1 cellular context compared by ENCODE assay signal in the genomic region with DNA sequence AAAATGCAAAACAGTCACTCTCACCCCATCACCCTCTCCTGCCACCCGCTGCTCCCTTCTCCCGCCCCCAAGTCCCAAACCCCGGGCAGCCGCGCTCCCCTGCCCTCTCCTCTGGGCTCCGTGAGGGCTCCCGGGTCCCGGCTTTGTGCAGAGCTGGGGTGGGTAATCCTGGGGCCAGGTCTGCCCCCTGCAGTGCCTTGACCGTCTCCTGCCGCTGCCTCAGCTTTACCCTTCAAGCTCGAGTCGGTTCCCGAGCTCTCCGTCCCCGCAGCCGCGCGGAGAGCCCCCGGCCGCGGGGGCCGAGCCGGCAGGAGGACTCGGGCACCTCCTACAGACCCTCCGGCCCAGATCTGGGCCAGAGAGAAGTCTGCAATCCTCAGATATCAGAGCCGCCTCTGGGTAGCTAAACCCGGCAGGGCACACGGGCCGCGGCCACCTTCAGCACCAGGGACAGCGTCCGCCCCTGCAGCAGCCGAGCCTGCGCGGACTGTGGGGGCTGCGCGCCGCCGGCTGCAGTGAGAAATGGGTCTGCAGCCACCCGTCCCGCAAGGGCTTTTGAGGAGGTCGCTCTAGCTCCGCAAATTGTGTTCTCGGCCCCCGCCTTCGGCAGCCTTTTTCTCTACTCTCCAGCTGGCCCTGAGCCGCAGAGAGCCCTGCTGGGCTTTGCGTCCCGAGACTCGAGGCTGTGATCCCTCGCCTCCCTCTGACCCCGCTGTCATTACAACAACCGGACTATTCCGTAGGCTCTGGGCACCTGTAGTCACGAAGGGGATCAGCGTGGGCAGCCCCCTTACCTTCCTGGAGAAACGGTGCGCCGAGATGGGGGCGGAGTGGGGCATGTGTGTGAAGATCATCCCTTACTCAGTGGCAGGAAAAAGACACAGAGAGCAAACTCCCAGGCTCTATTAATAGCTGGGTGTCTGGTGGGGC.
TF ChIP-seq lines count a peak whose summit lies in the region.

No MANE protein-coding gene starts in this region.

TF ChIP-seq in HEK293, 187 proteins besides CTCF, POLR2A, EP300 and RAD21 (continued from another document):
- TF ChIP-seq, protein P1, sequence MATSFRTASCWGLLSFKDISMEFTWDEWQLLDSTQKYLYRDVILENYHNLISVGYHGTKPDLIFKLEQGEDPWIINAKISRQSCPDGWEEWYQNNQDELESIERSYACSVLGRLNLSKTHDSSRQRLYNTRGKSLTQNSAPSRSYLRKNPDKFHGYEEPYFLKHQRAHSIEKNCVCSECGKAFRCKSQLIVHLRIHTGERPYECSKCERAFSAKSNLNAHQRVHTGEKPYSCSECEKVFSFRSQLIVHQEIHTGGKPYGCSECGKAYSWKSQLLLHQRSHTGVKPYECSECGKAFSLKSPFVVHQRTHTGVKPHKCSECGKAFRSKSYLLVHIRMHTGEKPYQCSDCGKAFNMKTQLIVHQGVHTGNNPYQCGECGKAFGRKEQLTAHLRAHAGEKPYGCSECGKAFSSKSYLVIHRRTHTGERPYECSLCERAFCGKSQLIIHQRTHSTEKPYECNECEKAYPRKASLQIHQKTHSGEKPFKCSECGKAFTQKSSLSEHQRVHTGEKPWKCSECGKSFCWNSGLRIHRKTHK (tag by site-specific recombination; IDR thresholded peaks at IDR 0.05) = no peak
- TF ChIP-seq, protein P2, sequence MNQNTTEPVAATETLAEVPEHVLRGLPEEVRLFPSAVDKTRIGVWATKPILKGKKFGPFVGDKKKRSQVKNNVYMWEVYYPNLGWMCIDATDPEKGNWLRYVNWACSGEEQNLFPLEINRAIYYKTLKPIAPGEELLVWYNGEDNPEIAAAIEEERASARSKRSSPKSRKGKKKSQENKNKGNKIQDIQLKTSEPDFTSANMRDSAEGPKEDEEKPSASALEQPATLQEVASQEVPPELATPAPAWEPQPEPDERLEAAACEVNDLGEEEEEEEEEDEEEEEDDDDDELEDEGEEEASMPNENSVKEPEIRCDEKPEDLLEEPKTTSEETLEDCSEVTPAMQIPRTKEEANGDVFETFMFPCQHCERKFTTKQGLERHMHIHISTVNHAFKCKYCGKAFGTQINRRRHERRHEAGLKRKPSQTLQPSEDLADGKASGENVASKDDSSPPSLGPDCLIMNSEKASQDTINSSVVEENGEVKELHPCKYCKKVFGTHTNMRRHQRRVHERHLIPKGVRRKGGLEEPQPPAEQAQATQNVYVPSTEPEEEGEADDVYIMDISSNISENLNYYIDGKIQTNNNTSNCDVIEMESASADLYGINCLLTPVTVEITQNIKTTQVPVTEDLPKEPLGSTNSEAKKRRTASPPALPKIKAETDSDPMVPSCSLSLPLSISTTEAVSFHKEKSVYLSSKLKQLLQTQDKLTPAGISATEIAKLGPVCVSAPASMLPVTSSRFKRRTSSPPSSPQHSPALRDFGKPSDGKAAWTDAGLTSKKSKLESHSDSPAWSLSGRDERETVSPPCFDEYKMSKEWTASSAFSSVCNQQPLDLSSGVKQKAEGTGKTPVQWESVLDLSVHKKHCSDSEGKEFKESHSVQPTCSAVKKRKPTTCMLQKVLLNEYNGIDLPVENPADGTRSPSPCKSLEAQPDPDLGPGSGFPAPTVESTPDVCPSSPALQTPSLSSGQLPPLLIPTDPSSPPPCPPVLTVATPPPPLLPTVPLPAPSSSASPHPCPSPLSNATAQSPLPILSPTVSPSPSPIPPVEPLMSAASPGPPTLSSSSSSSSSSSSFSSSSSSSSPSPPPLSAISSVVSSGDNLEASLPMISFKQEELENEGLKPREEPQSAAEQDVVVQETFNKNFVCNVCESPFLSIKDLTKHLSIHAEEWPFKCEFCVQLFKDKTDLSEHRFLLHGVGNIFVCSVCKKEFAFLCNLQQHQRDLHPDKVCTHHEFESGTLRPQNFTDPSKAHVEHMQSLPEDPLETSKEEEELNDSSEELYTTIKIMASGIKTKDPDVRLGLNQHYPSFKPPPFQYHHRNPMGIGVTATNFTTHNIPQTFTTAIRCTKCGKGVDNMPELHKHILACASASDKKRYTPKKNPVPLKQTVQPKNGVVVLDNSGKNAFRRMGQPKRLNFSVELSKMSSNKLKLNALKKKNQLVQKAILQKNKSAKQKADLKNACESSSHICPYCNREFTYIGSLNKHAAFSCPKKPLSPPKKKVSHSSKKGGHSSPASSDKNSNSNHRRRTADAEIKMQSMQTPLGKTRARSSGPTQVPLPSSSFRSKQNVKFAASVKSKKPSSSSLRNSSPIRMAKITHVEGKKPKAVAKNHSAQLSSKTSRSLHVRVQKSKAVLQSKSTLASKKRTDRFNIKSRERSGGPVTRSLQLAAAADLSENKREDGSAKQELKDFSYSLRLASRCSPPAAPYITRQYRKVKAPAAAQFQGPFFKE (tag by site-specific recombination; IDR thresholded peaks at IDR 0.05; ENCODE audit: borderline replicate concordance) = 0 out of 2 replicates have a peak, but pooled peaks have one; percentile 48
- TF ChIP-seq ZSCAN16 (tag by site-specific recombination; IDR thresholded peaks at IDR 0.05) = no peak
- no peak for TF ChIP-seq BCL11A (tag by site-specific recombination; IDR thresholded peaks at IDR 0.05; ENCODE audit: low read depth)
- TF ChIP-seq, protein P3, sequence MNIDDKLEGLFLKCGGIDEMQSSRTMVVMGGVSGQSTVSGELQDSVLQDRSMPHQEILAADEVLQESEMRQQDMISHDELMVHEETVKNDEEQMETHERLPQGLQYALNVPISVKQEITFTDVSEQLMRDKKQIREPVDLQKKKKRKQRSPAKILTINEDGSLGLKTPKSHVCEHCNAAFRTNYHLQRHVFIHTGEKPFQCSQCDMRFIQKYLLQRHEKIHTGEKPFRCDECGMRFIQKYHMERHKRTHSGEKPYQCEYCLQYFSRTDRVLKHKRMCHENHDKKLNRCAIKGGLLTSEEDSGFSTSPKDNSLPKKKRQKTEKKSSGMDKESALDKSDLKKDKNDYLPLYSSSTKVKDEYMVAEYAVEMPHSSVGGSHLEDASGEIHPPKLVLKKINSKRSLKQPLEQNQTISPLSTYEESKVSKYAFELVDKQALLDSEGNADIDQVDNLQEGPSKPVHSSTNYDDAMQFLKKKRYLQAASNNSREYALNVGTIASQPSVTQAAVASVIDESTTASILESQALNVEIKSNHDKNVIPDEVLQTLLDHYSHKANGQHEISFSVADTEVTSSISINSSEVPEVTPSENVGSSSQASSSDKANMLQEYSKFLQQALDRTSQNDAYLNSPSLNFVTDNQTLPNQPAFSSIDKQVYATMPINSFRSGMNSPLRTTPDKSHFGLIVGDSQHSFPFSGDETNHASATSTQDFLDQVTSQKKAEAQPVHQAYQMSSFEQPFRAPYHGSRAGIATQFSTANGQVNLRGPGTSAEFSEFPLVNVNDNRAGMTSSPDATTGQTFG (tag by site-specific recombination; IDR thresholded peaks at IDR 0.05; ENCODE audit: borderline replicate concordance) = no peak
- no peak for TF ChIP-seq ZBTB21 (tag by site-specific recombination; IDR thresholded peaks at IDR 0.05)
- peak; percentile 53; the same call in 1 of the 2 replicates for TF ChIP-seq ZBTB20 (tag by site-specific recombination; IDR thresholded peaks at IDR 0.05)
- TF ChIP-seq HOXC10 (CRISPR knock-in tag; IDR thresholded peaks at IDR 0.05) = no peak
- TF ChIP-seq ZNF426 (tag by site-specific recombination; IDR thresholded peaks at IDR 0.05) = no peak
- no peak for TF ChIP-seq ZNF610 (tag by site-specific recombination; IDR thresholded peaks at IDR 0.05; ENCODE audit: borderline replicate concordance)
- TF ChIP-seq ZNF830 (tag by site-specific recombination; IDR thresholded peaks at IDR 0.05; ENCODE audit: low read depth) = no peak
- no peak for TF ChIP-seq KLF1 (tag by site-specific recombination; IDR thresholded peaks at IDR 0.05)
- no peak for TF ChIP-seq ZBTB7A (tag by site-specific recombination; IDR thresholded peaks at IDR 0.05; ENCODE audit: low read depth)
- no peak for TF ChIP-seq ZNF24 (tag by site-specific recombination; IDR thresholded peaks at IDR 0.05)
- TF ChIP-seq PRDM1 (tag by site-specific recombination; IDR thresholded peaks at IDR 0.05) = 0 out of 2 replicates have a peak, but pooled peaks have one; percentile 1
- TF ChIP-seq RBAK (tag by site-specific recombination; IDR thresholded peaks at IDR 0.05) = no peak
- TF ChIP-seq MZF1 (tag by site-specific recombination; IDR thresholded peaks at IDR 0.05; ENCODE audit: borderline replicate concordance) = no peak
- TF ChIP-seq HOXD13 (CRISPR knock-in tag; IDR thresholded peaks at IDR 0.05; ENCODE audit: borderline replicate concordance) = no peak
- no peak for TF ChIP-seq HOXA7 (CRISPR knock-in tag; IDR thresholded peaks at IDR 0.05; ENCODE audit: borderline replicate concordance)
- no peak for TF ChIP-seq ZSCAN23 (tag by site-specific recombination; IDR thresholded peaks at IDR 0.05)
- TF ChIP-seq ZNF558 (tag by site-specific recombination; IDR thresholded peaks at IDR 0.05) = no peak
- TF ChIP-seq, protein P4, sequence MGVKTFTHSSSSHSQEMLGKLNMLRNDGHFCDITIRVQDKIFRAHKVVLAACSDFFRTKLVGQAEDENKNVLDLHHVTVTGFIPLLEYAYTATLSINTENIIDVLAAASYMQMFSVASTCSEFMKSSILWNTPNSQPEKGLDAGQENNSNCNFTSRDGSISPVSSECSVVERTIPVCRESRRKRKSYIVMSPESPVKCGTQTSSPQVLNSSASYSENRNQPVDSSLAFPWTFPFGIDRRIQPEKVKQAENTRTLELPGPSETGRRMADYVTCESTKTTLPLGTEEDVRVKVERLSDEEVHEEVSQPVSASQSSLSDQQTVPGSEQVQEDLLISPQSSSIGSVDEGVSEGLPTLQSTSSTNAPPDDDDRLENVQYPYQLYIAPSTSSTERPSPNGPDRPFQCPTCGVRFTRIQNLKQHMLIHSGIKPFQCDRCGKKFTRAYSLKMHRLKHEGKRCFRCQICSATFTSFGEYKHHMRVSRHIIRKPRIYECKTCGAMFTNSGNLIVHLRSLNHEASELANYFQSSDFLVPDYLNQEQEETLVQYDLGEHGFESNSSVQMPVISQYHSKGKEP (tag by site-specific recombination; IDR thresholded peaks at IDR 0.05) = 0 out of 2 replicates have a peak, but pooled peaks have one; percentile 11
- TF ChIP-seq ZNF391 (tag by site-specific recombination; IDR thresholded peaks at IDR 0.05; ENCODE audit: borderline replicate concordance, low read depth) = peak; percentile 55; the same call in 1 of the 2 replicates
- TF ChIP-seq ZNF394 (tag by site-specific recombination; IDR thresholded peaks at IDR 0.05; ENCODE audit: borderline replicate concordance) = no peak
- no peak for TF ChIP-seq TCF7L2 (IDR thresholded peaks at IDR 0.05; ENCODE audit: borderline replicate concordance, low read depth, low read length)
- no peak for TF ChIP-seq ZNF521 (tag by site-specific recombination; IDR thresholded peaks at IDR 0.05)
- TF ChIP-seq ZNF626 (tag by site-specific recombination; IDR thresholded peaks at IDR 0.05) = no peak
- TF ChIP-seq, protein P5, sequence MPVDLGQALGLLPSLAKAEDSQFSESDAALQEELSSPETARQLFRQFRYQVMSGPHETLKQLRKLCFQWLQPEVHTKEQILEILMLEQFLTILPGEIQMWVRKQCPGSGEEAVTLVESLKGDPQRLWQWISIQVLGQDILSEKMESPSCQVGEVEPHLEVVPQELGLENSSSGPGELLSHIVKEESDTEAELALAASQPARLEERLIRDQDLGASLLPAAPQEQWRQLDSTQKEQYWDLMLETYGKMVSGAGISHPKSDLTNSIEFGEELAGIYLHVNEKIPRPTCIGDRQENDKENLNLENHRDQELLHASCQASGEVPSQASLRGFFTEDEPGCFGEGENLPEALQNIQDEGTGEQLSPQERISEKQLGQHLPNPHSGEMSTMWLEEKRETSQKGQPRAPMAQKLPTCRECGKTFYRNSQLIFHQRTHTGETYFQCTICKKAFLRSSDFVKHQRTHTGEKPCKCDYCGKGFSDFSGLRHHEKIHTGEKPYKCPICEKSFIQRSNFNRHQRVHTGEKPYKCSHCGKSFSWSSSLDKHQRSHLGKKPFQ (tag by site-specific recombination; IDR thresholded peaks at IDR 0.05) = no peak
- TF ChIP-seq ZNF624 (tag by site-specific recombination; IDR thresholded peaks at IDR 0.05) = no peak
- TF ChIP-seq ZNF660 (tag by site-specific recombination; IDR thresholded peaks at IDR 0.05) = peak; percentile 63; the same call in 1 of the 2 replicates
- TF ChIP-seq, protein P6, sequence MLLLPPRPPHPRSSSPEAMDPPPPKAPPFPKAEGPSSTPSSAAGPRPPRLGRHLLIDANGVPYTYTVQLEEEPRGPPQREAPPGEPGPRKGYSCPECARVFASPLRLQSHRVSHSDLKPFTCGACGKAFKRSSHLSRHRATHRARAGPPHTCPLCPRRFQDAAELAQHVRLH (tag by site-specific recombination; IDR thresholded peaks at IDR 0.05) = no peak
- TF ChIP-seq ZNF549 (tag by site-specific recombination; IDR thresholded peaks at IDR 0.05) = no peak
- no peak for TF ChIP-seq BCL11B (tag by site-specific recombination; IDR thresholded peaks at IDR 0.05; ENCODE audit: low read depth)
- TF ChIP-seq ZEB2 (tag by site-specific recombination; IDR thresholded peaks at IDR 0.05) = no peak
- no peak for TF ChIP-seq ZNF112 (tag by site-specific recombination; IDR thresholded peaks at IDR 0.05)
- peak; percentile 64 for TF ChIP-seq ZIC2 (tag by site-specific recombination; IDR thresholded peaks at IDR 0.05)
- TF ChIP-seq ZSCAN30 (tag by site-specific recombination; IDR thresholded peaks at IDR 0.05) = peak; percentile 94
- TF ChIP-seq ZNF132 (tag by site-specific recombination; IDR thresholded peaks at IDR 0.05; ENCODE audit: borderline replicate concordance) = no peak
- TF ChIP-seq ZBTB17 (tag by site-specific recombination; IDR thresholded peaks at IDR 0.05) = peak; percentile 87
- no peak for TF ChIP-seq ZBTB48 (tag by site-specific recombination; IDR thresholded peaks at IDR 0.05)
- no peak for TF ChIP-seq ZNF785 (tag by site-specific recombination; IDR thresholded peaks at IDR 0.05)
- TF ChIP-seq ZNF211 (tag by site-specific recombination; IDR thresholded peaks at IDR 0.05; ENCODE audit: low read depth) = no peak
- TF ChIP-seq ZNF529 (tag by site-specific recombination; IDR thresholded peaks at IDR 0.05; ENCODE audit: insufficient replicate concordance) = no peak
- no peak for TF ChIP-seq ZNF768 (tag by site-specific recombination; IDR thresholded peaks at IDR 0.05)
- no peak for TF ChIP-seq ZNF366 (tag by site-specific recombination; conservative IDR thresholded peaks at IDR 0.05)
- TF ChIP-seq ZFP3 (tag by site-specific recombination; IDR thresholded peaks at IDR 0.05; ENCODE audit: low read depth) = no peak
- no peak for TF ChIP-seq ZNF214 (tag by site-specific recombination; IDR thresholded peaks at IDR 0.05; ENCODE audit: borderline replicate concordance)
- TF ChIP-seq, protein P7, sequence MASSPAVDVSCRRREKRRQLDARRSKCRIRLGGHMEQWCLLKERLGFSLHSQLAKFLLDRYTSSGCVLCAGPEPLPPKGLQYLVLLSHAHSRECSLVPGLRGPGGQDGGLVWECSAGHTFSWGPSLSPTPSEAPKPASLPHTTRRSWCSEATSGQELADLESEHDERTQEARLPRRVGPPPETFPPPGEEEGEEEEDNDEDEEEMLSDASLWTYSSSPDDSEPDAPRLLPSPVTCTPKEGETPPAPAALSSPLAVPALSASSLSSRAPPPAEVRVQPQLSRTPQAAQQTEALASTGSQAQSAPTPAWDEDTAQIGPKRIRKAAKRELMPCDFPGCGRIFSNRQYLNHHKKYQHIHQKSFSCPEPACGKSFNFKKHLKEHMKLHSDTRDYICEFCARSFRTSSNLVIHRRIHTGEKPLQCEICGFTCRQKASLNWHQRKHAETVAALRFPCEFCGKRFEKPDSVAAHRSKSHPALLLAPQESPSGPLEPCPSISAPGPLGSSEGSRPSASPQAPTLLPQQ (tag by site-specific recombination; IDR thresholded peaks at IDR 0.05) = no peak
- TF ChIP-seq ZNF133 (tag by site-specific recombination; IDR thresholded peaks at IDR 0.05) = no peak
- no peak for TF ChIP-seq ZNF555 (tag by site-specific recombination; conservative IDR thresholded peaks at IDR 0.05)
TF ChIP-seq in HEK293: peak in this region for 24.
